In the genomic region with DNA sequence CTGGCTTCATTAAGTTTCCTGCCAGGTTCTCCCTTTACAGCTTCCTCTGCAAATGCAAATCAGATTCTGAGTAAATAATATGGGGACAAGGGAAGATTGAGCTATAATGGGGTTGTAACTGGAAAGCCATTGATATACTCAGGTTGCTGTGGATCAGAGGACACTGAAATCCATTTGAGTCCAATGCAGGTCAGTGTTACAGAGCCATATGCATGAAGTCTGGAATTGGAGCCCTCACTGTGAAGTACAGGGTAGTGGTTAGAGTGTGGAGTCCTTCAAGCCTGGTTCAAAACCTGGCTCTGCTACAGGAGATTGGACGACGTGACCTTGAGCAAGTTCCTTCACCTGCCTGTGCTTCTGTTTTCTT, we compare ENCODE assay signal across 10 cellular contexts. TPM values are rescaled to one million over a fixed set of nuclear protein-coding genes. Genes with fewer than 3 reads are reported as not detected.
DNase-seq lines count a peak whose midpoint lies in the region; ATAC-seq and TF ChIP-seq lines count a peak whose summit lies in the region.
"Had no signal": no experiment of that assay in that cellular context is flagged by ENCODE, and none has a peak within 500 bp of the region (broad histone marks: within the 10 kb centered on the region; RNA-seq: fewer than 3 reads in every experiment).

No MANE protein-coding gene starts in this region.

- intact Hi-C loops in lower leg skin (cut with DNase I; ENCODE audit: low total_unique reads) (no loop called here), sciatic nerve (cut with DNase I) (no loop called here)

- peaks cover 8% of the 10 kb centered on the region for H3K9me3 Mint-ChIP-seq in activated naive CD8-positive, alpha-beta T cell treated with anti-CD3 and anti-CD28 coated beads, Interleukin-2, amount 10 ng/mL, durations not matched to agents 7 days and 5 days

- 69 to 84% methylated on average over 2 of the region's 2 CpGs for WGBS in lower leg skin, 2 donors

- H3K4me3 ChIP-seq in GM12865 (ENCODE audit: low read depth, low read length) (peak overlapping the region; percentile 1; the same call in 1 of the 2 replicates), lower leg skin (ENCODE audit: low read depth, poor library complexity, severe bottlenecking) (no peak overlapping the region)

- DNase-seq in GM12865 (ENCODE audit: low read depth) (peak; percentile 29), KBM-7 (no peak), lower leg skin (ENCODE audit: low spot score in 2 of 2) (no peak), NCI-H82 (lab: John Stamatoyannopoulos, UW) (no peak), sciatic nerve (ENCODE audit: low spot score) (no peak)
- DNase-seq in activated naive CD8-positive, alpha-beta T cell treated with anti-CD3 and anti-CD28 coated beads, Interleukin-2, amount 10 ng/mL, durations not matched to agents 7 days and 5 days, result no peak
- DNase-seq: brain microvascular endothelial cell, NCI-H446 treated with DMSO at 0.1 percent for 48 hours had no signal

- TF ChIP-seq CTCF in GM12865 (IDR thresholded peaks at IDR 0.05; ENCODE audit: insufficient read depth, low read depth, low read length, missing control alignments) (no peak), lower leg skin (IDR thresholded peaks at IDR 0.05) (no peak)

- H3K27ac Mint-ChIP-seq in activated naive CD8-positive, alpha-beta T cell treated with anti-CD3 and anti-CD28 coated beads, Interleukin-2, amount 10 ng/mL, durations not matched to agents 7 days and 5 days, result peak overlapping the region; percentile 77

- H3K36me3 Mint-ChIP-seq in activated naive CD8-positive, alpha-beta T cell treated with anti-CD3 and anti-CD28 coated beads, Interleukin-2, amount 10 ng/mL, durations not matched to agents 7 days and 5 days, result peaks cover 47% of the 10 kb centered on the region

- ATAC-seq in GM19455 (IDR thresholded peaks at IDR 0.05; ENCODE audit: unreplicated experiment), result peak; percentile 27
- ATAC-seq in HG03159 (IDR thresholded peaks at IDR 0.05; ENCODE audit: unreplicated experiment), result peak; percentile 3
- peak; percentile 30 for ATAC-seq in activated naive CD8-positive, alpha-beta T cell treated with anti-CD3 and anti-CD28 coated beads, Interleukin-2, amount 10 ng/mL, durations not matched to agents 7 days and 5 days (ENCODE audit: low read depth)
- ATAC-seq in sciatic nerve, result no peak

- in situ Hi-C loops in KBM-7 (cut with MboI; ENCODE audit: low pct_unique_long_range_greater_than_20kb, low sequenced_read_pairs), result no loop called here

- no peaks in the 10 kb centered on the region for H3K27me3 Mint-ChIP-seq in activated naive CD8-positive, alpha-beta T cell treated with anti-CD3 and anti-CD28 coated beads, Interleukin-2, amount 10 ng/mL, durations not matched to agents 7 days and 5 days

- TF ChIP-seq POLR2A in lower leg skin (IDR thresholded peaks at IDR 0.05), result no peak

- POLR2A ChIA-PET in activated naive CD8-positive, alpha-beta T cell treated with anti-CD3 and anti-CD28 coated beads, Interleukin-2, amount 10 ng/mL, durations not matched to agents 7 days and 5 days (lab: Charles Lee), result interaction anchor here (0.8 to 2.2 kb wide), 10 partner anchors 11 to 228 kb away, joined by 3 to 14 read pairs (median 4); a partner anchor contains a TSS

- H3K4me3 Mint-ChIP-seq in activated naive CD8-positive, alpha-beta T cell treated with anti-CD3 and anti-CD28 coated beads, Interleukin-2, amount 10 ng/mL, durations not matched to agents 7 days and 5 days, result peak overlapping the region; percentile 43

- H3K4me1 Mint-ChIP-seq in activated naive CD8-positive, alpha-beta T cell treated with anti-CD3 and anti-CD28 coated beads, Interleukin-2, amount 10 ng/mL, durations not matched to agents 7 days and 5 days, result peaks cover 43% of the 10 kb centered on the region

RNA-seq across cellular contexts. Expression of a gene that starts 48.7 kb away (rescaled TPM):
- total RNA-seq in activated naive CD8-positive, alpha-beta T cell treated with anti-CD3 and anti-CD28 coated beads, Interleukin-2, amount 10 ng/mL, durations not matched to agents 7 days and 5 days, result 1 to 10 TPM; 3.7 to 4.9 TPM
- under 1 TPM in 2 of 4 donors, not detected in 2; 0.23 to 0.71 TPM for total RNA-seq in lower leg skin
- total RNA-seq in sciatic nerve, result not detected
